In genomic region chr9:97390791-97391406, GRCh38 we compare ENCODE assay signal across 9 cellular contexts.
"Had no signal": no experiment of that assay in that cellular context is flagged by ENCODE, and none has a peak within 500 bp of the region (broad histone marks: within the 10 kb centered on the region; RNA-seq: fewer than 3 reads in every experiment).

No MANE protein-coding gene starts in this region.

- H3K4me2 ChIP-seq: GM23338 had no signal

- ATAC-seq: GM23338 had no signal

- FAIRE-seq: H1, H54, HTR-8/SVneo had no signal

- H3K27ac ChIP-seq: HL-60 had no signal

- DNase-seq: H9, HCEC 1CT, IMR-90, KBM-7 had no signal

- H2AFZ ChIP-seq: GM23338 had no signal

- H3K4me3 ChIP-seq: GM23338 had no signal
